In genomic region chr1:15835741-15836510, GRCh38 we compare ENCODE assay signal across 8 cellular contexts. TPM values are rescaled to one million over a fixed set of nuclear protein-coding genes. Genes with fewer than 3 reads are reported as not detected.
DNase-seq lines count a peak whose midpoint lies in the region; ATAC-seq and TF ChIP-seq lines count a peak whose summit lies in the region.

No MANE protein-coding gene starts in this region.

- H2AFZ ChIP-seq in smooth muscle cell (ENCODE audit: low read depth): peak overlapping the region; percentile 67

- H3F3A ChIP-seq in smooth muscle cell (ENCODE audit: low read depth): peaks cover 11% of the 10 kb centered on the region

- TF ChIP-seq POLR2A in GM18951 (IDR thresholded peaks at IDR 0.05; ENCODE audit: extremely low read depth, insufficient read depth, insufficient read length): peak; percentile 67

- peaks cover 5% of the 10 kb centered on the region for H3K4me1 ChIP-seq in smooth muscle cell (ENCODE audit: low read depth)

- H3K9ac ChIP-seq in smooth muscle cell (ENCODE audit: low read depth): peak overlapping the region; percentile 94

- ATAC-seq in HG03280 (IDR thresholded peaks at IDR 0.05; ENCODE audit: unreplicated experiment): peak; percentile 48

- no peaks in the 10 kb centered on the region for H3K27me3 ChIP-seq in AG04450 (ENCODE audit: control insufficient read depth, insufficient read depth, low read length)
- H3K27me3 ChIP-seq in smooth muscle cell (ENCODE audit: low read depth): no peaks in the 10 kb centered on the region

- H3K27ac ChIP-seq in AG04450 (ENCODE audit: low read depth, low read length): peak overlapping the region; percentile 99
- peak overlapping the region; percentile 98 for H3K27ac ChIP-seq in smooth muscle cell (ENCODE audit: low read depth)

- POLR2A ChIA-PET in AG04450 (lab: Yijun Ruan, JAX): interaction anchor here (0.6 to 3.9 kb wide), 2 partner anchors 10 to 12 kb away, joined by 3 to 18 read pairs; partner anchors contain the start of gene SPEN

- CTCF ChIA-PET in AG04450 (lab: Charles Lee): interaction anchor here (0.7 kb wide), 1 partner anchor 35 kb away, joined by 3 read pairs; no protein-coding TSS in a partner anchor

- peaks cover 6% of the 10 kb centered on the region for H3K79me2 ChIP-seq in smooth muscle cell (ENCODE audit: low read depth)

- no peaks in the 10 kb centered on the region for H4K20me1 ChIP-seq in smooth muscle cell (ENCODE audit: low read depth)

- no peaks in the 10 kb centered on the region for H3K36me3 ChIP-seq in smooth muscle cell (ENCODE audit: low read depth)

- H3K9me3 ChIP-seq in AG04450 (ENCODE audit: control insufficient read depth, insufficient read depth, low read length) (peaks cover 14% of the 10 kb centered on the region; the same call in 1 of the 2 replicates), smooth muscle cell (replicated peaks; ENCODE audit: low read depth) (no peaks in the 10 kb centered on the region)

- DNase-seq in AG04450 (ENCODE audit: low read depth, low spot score) (peak; percentile 98), NCI-H345 treated with DMSO at 0.1 percent for 48 hours (lab: John Stamatoyannopoulos, UW; ENCODE audit: unreplicated experiment) (peak; percentile 98), inferior parietal cortex (ENCODE audit: extremely low spot score) (peak; percentile 100), smooth muscle cell (lab: John Stamatoyannopoulos, UW; ENCODE audit: unreplicated experiment) (peak; percentile 98)
- peak; percentile 100 for DNase-seq in activated CD4-positive, CD25-positive, alpha-beta regulatory T cell treated with anti-CD3 and anti-CD28 coated beads, Interleukin-2, amount 50 U/mL, for 16 hours (ENCODE audit: low read depth, low spot score)
- DNase-seq in central memory CD4-positive, alpha-beta T cell: peak; percentile 99

- H3K4me3 ChIP-seq in AG04450 (ENCODE audit: low read depth, low read length) (peak overlapping the region; percentile 88), smooth muscle cell (peak overlapping the region; percentile 79)

- WGBS in smooth muscle cell (ENCODE audit: low lambda C conversion rate): 7% methylated on average over 66 of the region's 66 CpGs

- TF ChIP-seq CTCF in AG04450 (IDR thresholded peaks at IDR 0.05; ENCODE audit: low read depth, low read length) (no peak), smooth muscle cell (IDR thresholded peaks at IDR 0.05; ENCODE audit: borderline replicate concordance, insufficient read depth, poor library complexity, severe bottlenecking) (no peak)

- in situ Hi-C loops in GM18951 (cut with MboI; ENCODE audit: low sequenced_read_pairs, unreplicated experiment): no loop called here

- peak overlapping the region; percentile 98 for H3K4me2 ChIP-seq in smooth muscle cell

RNA-seq across cellular contexts. Expression of gene SPEN, which starts 11.6 kb away (rescaled TPM):
- polyA plus RNA-seq in AG04450 (2011; rRNA removed) (5.2 and 5.4 TPM in 2 replicates), smooth muscle cell (10.6 and 20.0 TPM in 2 replicates)
- 17.3 and 20.5 TPM in 2 replicates for polyA minus RNA-seq in AG04450 (2011; rRNA and poly(A)+ RNA removed)
- 24.9 and 28.7 TPM in 2 replicates for total RNA-seq in smooth muscle cell

RNA-seq across cellular contexts. Expression of gene UQCRHL, which starts 28.5 kb away (rescaled TPM):
- polyA plus RNA-seq in AG04450 (2011; rRNA removed) (2.7 and 3.0 TPM in 2 replicates), smooth muscle cell (1.1 and 1.6 TPM in 2 replicates)
- polyA minus RNA-seq in AG04450 (2011; rRNA and poly(A)+ RNA removed): 1.3 and 1.8 TPM in 2 replicates
- total RNA-seq in smooth muscle cell: 3.9 and 4.4 TPM in 2 replicates

Comparison
In these comparisons a context has a peak if more than half of its experiments do, and no peak if none do; other contexts are left out.
1. Peak in every context shown above with its lines: DNase-seq, ATAC-seq, H3K4me3 ChIP-seq and H3K27ac ChIP-seq.